ENCODE assay signal across 15 cellular contexts in genomic region chr17:74801896-74802295, GRCh38. TPM values are rescaled to one million over a fixed set of nuclear protein-coding genes. Genes with fewer than 3 reads are reported as not detected.
DNase-seq lines count a peak whose midpoint lies in the region; ATAC-seq, FAIRE-seq and TF ChIP-seq lines count a peak whose summit lies in the region.
"Had no signal": no experiment of that assay in that cellular context is flagged by ENCODE, and none has a peak within 500 bp of the region (broad histone marks: within the 10 kb centered on the region; RNA-seq: fewer than 3 reads in every experiment).

No MANE protein-coding gene starts in this region.

- H3K79me2 ChIP-seq in osteoblast (ENCODE audit: insufficient read depth, low read length), result no peaks in the 10 kb centered on the region

- peaks cover 6% of the 10 kb centered on the region for H4K20me1 ChIP-seq in osteoblast (ENCODE audit: insufficient read depth, low read length)

- no peak for FAIRE-seq in bronchial epithelial cell (lab: Jason Lieb, UNC)
- FAIRE-seq: GM19239, H1 had no signal

- no peak overlapping the region for H3K27ac ChIP-seq in osteoblast (ENCODE audit: low read depth, low read length)
- H3K27ac ChIP-seq: 22Rv1 had no signal

- no peaks in the 10 kb centered on the region for H3K4me1 ChIP-seq in osteoblast (ENCODE audit: insufficient read depth, low read length)
- H3K4me1 ChIP-seq: HAP-1 had no signal

- H2AFZ ChIP-seq in osteoblast (ENCODE audit: low read length), result no peak overlapping the region

- TF ChIP-seq CTCF in bronchial epithelial cell (IDR thresholded peaks at IDR 0.05; ENCODE audit: insufficient read depth, low read length, severe bottlenecking) (no peak), osteoblast (IDR thresholded peaks at IDR 0.05; ENCODE audit: extremely low read depth, low read depth, low read length) (no peak)

- H3K9me3 ChIP-seq in osteoblast (ENCODE audit: low read depth, low read length), result no peaks in the 10 kb centered on the region
- H3K9me3 ChIP-seq: HAP-1 had no signal

- intact Hi-C loops in left ventricle myocardium superior (cut with micrococcal nuclease), result no loop called here
- intact Hi-C loops in Right ventricle myocardium superior (cut with DNase I), result no loop called here

- H3K27me3 ChIP-seq in bronchial epithelial cell (ENCODE audit: control insufficient read depth, insufficient read depth, low read length), result no peaks in the 10 kb centered on the region
- H3K27me3 ChIP-seq in osteoblast (ENCODE audit: insufficient read depth, low read length), result no peaks in the 10 kb centered on the region

- ATAC-seq in left ventricle myocardium superior (no peak), Right ventricle myocardium superior (ENCODE audit: poor library complexity) (no peak)
- ATAC-seq: CD8-positive, alpha-beta T cell had no signal

- no peak overlapping the region for H3K4me3 ChIP-seq in bronchial epithelial cell (ENCODE audit: low read depth, low read length)
- no peak overlapping the region for H3K4me3 ChIP-seq in osteoblast (ENCODE audit: insufficient read depth, low read length)
- H3K4me3 ChIP-seq: HAP-1 had no signal

- H3K4me2 ChIP-seq in osteoblast (ENCODE audit: insufficient read depth, low read length), result no peak overlapping the region

- DNase-seq in left ventricle myocardium superior, result peak; percentile 11
- no peak for DNase-seq in Right ventricle myocardium superior
- peak; percentile 18 for DNase-seq in bronchial epithelial cell (ENCODE audit: low read depth)
- DNase-seq in osteoblast (ENCODE audit: insufficient read length, low spot score, missing footprints), result peak; percentile 9
- DNase-seq in NCI-H2029 treated with DMSO at 0.1 percent for 48 hours (lab: John Stamatoyannopoulos, UW), result no peak
- DNase-seq in ureter (ENCODE audit: low spot score), result no peak
- DNase-seq in activated CD4-positive, CD25-positive, alpha-beta regulatory T cell (lab: John Stamatoyannopoulos, UW), result no peak
- DNase-seq: CD8-positive, alpha-beta T cell; COR-L47; DND-41; GDM1 had no signal

- peaks cover 9% of the 10 kb centered on the region for H3K36me3 ChIP-seq in bronchial epithelial cell (ENCODE audit: control insufficient read depth, insufficient read depth, low read length)
- peaks cover 45% of the 10 kb centered on the region for H3K36me3 ChIP-seq in osteoblast (ENCODE audit: insufficient read depth, low read length)

RNA-seq across cellular contexts. Expression of gene NAT9, which starts 25.8 kb away (rescaled TPM):
- total RNA-seq in left ventricle myocardium superior (21.1 TPM), Right ventricle myocardium superior (18.6 TPM), bronchial epithelial cell (35.8 and 64.5 TPM in 2 replicates), osteoblast (33.0 and 35.1 TPM in 2 replicates), ureter (65.1 TPM)

RNA-seq across cellular contexts. Expression of gene NHERF1, which starts 53.5 kb away (rescaled TPM):
- total RNA-seq in left ventricle myocardium superior (16.0 TPM), Right ventricle myocardium superior (13.7 TPM), bronchial epithelial cell (35.3 and 55.8 TPM in 2 replicates), osteoblast (15.9 and 22.1 TPM in 2 replicates), ureter (20.6 TPM)

RNA-seq across cellular contexts. Expression of gene GRIN2C, which starts 57.8 kb away (rescaled TPM):
- 0.52 TPM for total RNA-seq in left ventricle myocardium superior
- total RNA-seq in Right ventricle myocardium superior, result 0.65 TPM
- total RNA-seq in bronchial epithelial cell, result under 0.01 and 0.13 TPM in 2 replicates
- total RNA-seq in osteoblast, result 0.29 and 0.72 TPM in 2 replicates
- 0.23 TPM for total RNA-seq in ureter
- total RNA-seq: CD8-positive, alpha-beta T cell had no signal

Comparison
In these comparisons a context has a peak if more than half of its experiments do, and no peak if none do; other contexts are left out.
1. DNase-seq: peak in left ventricle myocardium superior (single experiment), bronchial epithelial cell (single experiment) and osteoblast (single experiment); none in Right ventricle myocardium superior (single experiment), NCI-H2029 treated with DMSO at 0.1 percent for 48 hours (single experiment), ureter (single experiment) and activated CD4-positive, CD25-positive, alpha-beta regulatory T cell (0 of 4).